Comparison of ENCODE assay signal across 1 cellular context in the genomic region with DNA sequence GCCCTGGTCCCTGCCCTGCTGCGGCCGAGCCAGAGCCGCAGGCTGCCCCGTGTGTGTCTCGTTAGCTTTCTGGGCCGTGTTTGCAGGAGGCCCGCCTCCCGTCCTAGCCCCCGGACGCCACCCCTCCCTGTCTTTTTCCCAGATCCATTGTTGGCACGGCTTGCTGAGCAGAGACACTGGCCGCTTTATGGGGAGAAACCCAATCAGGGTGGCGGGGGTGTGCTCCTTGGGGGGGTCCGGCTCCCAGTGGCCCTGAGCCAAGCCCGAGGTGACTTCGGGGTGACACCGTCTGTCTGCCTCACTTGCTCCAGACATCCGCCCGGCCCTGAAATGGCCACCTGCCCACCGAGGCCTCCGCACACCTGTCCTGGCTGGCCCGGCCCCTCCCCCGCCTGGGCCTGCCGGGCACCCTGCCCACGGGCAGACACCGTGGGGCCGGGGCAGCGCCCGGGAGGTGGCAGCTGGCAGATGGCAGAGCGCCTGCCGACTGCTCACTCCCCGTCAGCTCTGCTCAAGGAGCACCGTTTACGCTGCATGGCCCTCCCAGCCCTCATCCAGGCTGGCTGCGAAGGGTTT.
TF ChIP-seq lines count a peak whose summit lies in the region.

No MANE protein-coding gene starts in this region.

TF ChIP-seq in GM23338, 12 proteins besides CTCF, POLR2A, EP300 and RAD21 (continued from another document):
- TF ChIP-seq, protein P1, sequence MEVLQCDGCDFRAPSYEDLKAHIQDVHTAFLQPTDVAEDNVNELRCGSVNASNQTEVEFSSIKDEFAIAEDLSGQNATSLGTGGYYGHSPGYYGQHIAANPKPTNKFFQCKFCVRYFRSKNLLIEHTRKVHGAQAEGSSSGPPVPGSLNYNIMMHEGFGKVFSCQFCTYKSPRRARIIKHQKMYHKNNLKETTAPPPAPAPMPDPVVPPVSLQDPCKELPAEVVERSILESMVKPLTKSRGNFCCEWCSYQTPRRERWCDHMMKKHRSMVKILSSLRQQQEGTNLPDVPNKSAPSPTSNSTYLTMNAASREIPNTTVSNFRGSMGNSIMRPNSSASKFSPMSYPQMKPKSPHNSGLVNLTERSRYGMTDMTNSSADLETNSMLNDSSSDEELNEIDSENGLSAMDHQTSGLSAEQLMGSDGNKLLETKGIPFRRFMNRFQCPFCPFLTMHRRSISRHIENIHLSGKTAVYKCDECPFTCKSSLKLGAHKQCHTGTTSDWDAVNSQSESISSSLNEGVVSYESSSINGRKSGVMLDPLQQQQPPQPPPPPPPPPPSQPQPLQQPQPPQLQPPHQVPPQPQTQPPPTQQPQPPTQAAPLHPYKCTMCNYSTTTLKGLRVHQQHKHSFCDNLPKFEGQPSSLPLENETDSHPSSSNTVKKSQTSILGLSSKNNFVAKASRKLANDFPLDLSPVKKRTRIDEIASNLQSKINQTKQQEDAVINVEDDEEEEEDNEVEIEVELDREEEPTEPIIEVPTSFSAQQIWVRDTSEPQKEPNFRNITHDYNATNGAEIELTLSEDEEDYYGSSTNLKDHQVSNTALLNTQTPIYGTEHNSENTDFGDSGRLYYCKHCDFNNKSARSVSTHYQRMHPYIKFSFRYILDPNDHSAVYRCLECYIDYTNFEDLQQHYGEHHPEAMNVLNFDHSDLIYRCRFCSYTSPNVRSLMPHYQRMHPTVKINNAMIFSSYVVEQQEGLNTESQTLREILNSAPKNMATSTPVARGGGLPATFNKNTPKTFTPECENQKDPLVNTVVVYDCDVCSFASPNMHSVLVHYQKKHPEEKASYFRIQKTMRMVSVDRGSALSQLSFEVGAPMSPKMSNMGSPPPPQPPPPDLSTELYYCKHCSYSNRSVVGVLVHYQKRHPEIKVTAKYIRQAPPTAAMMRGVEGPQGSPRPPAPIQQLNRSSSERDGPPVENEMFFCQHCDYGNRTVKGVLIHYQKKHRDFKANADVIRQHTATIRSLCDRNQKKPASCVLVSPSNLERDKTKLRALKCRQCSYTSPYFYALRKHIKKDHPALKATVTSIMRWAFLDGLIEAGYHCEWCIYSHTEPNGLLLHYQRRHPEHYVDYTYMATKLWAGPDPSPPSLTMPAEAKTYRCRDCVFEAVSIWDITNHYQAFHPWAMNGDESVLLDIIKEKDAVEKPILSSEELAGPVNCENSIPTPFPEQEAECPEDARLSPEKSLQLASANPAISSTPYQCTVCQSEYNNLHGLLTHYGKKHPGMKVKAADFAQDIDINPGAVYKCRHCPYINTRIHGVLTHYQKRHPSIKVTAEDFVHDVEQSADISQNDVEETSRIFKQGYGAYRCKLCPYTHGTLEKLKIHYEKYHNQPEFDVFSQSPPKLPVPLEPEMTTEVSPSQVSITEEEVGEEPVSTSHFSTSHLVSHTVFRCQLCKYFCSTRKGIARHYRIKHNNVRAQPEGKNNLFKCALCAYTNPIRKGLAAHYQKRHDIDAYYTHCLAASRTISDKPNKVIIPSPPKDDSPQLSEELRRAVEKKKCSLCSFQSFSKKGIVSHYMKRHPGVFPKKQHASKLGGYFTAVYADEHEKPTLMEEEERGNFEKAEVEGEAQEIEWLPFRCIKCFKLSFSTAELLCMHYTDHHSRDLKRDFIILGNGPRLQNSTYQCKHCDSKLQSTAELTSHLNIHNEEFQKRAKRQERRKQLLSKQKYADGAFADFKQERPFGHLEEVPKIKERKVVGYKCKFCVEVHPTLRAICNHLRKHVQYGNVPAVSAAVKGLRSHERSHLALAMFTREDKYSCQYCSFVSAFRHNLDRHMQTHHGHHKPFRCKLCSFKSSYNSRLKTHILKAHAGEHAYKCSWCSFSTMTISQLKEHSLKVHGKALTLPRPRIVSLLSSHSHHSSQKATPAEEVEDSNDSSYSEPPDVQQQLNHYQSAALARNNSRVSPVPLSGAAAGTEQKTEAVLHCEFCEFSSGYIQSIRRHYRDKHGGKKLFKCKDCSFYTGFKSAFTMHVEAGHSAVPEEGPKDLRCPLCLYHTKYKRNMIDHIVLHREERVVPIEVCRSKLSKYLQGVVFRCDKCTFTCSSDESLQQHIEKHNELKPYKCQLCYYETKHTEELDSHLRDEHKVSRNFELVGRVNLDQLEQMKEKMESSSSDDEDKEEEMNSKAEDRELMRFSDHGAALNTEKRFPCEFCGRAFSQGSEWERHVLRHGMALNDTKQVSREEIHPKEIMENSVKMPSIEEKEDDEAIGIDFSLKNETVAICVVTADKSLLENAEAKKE (CRISPR knock-in tag; IDR thresholded peaks at IDR 0.05) = no peak
- TF ChIP-seq JUNB (IDR thresholded peaks at IDR 0.05; ENCODE audit: unreplicated experiment) (no peak), STAT1 (IDR thresholded peaks at IDR 0.05; ENCODE audit: unreplicated experiment) (no peak), EZH2phosphoT487 (IDR thresholded peaks at IDR 0.05; ENCODE audit: unreplicated experiment) (no peak), EZH2 (IDR thresholded peaks at IDR 0.05; ENCODE audit: low read depth, unreplicated experiment) (no peak)
- TF ChIP-seq, protein P2, sequence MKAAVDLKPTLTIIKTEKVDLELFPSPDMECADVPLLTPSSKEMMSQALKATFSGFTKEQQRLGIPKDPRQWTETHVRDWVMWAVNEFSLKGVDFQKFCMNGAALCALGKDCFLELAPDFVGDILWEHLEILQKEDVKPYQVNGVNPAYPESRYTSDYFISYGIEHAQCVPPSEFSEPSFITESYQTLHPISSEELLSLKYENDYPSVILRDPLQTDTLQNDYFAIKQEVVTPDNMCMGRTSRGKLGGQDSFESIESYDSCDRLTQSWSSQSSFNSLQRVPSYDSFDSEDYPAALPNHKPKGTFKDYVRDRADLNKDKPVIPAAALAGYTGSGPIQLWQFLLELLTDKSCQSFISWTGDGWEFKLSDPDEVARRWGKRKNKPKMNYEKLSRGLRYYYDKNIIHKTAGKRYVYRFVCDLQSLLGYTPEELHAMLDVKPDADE (IDR thresholded peaks at IDR 0.05) = no peak
